Comparison of ENCODE assay signal across 7 cellular contexts in the genomic region with DNA sequence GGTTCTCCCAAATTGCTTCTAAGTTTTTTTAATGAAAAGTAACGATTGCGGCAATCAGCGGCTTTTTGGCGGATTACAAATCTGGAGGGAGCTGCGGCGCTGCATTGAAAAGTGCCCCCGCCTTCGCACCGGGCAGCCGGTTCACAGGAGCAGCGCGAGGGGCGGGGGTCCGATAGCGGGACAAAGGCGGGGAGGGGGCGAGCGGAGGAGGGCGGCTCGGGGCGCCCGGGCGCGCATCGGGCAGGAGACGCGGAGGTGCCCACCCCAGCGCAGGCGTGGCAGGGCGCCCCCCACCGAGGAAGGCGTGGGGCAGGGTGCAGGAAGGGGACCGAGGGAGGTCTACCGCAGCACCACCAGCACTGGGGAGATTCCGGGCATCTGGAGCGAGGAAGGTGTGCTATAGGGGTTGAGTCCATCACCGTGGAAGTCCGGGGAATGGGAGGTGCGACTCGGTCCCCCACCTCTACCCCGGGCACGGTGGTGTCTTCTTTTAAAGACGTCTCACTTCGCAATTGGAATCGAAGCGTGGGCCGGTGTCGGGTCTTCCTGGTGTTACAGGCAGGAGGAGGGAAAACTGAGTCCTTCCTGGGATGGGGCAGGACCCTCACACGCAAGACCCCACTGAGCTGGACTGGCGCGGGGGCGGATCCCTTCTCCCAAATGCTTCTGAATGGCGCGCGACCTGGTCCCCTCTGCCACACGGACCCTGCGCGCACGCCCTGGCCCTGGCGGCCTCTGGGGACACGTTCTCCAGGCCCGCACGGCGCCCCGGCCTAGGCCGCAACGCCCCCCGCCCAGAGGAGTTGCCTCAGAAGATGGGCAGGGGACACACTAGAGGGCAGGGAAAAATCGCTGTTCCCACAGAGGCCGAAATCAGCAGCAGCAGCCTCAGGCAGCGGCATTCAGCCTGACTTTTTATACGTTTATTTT. TPM values are rescaled to one million over a fixed set of nuclear protein-coding genes. Genes with fewer than 3 reads are reported as not detected.
DNase-seq lines count a peak whose midpoint lies in the region; ATAC-seq and TF ChIP-seq lines count a peak whose summit lies in the region.

No MANE protein-coding gene starts in this region.

- intact Hi-C loops in activated T-helper 2 cell treated with anti-CD3 and anti-CD28 coated beads, Interferon-gamma antibody, Interleukin-2, Interleukin-4, amounts not matched to agents 10 μg/mL and 5 μg/mL and 100 μg/mL, durations not matched to agents 14 hours and 24 hours and 36 hours (cut with micrococcal nuclease) = loop anchor here (2.0 to 10.0 kb wide), 2 partner anchors 37 to 375 kb away; no protein-coding TSS in a partner anchor

- peak overlapping the region; percentile 95 for H3K4me2 ChIP-seq in smooth muscle cell

- H3K36me3 Mint-ChIP-seq in HFFc6 (ENCODE audit: low read depth) = peaks cover 5% of the 10 kb centered on the region; the same call in 1 of the 2 replicates
- peaks cover 4% of the 10 kb centered on the region for H3K36me3 Mint-ChIP-seq in activated T-helper 2 cell treated with anti-CD3 and anti-CD28 coated beads, Interferon-gamma antibody, Interleukin-2, Interleukin-4, amounts not matched to agents 10 μg/mL and 5 μg/mL and 100 μg/mL, durations not matched to agents 14 hours and 24 hours and 36 hours (ENCODE audit: low read depth)

- H3K4me3 ChIP-seq in iPS-18c (ENCODE audit: insufficient read depth, low read depth, low read length) (peak overlapping the region; percentile 36; the same call in 1 of the 2 replicates), smooth muscle cell (peak overlapping the region; percentile 44)

- H3K4me1 Mint-ChIP-seq in HFFc6 (ENCODE audit: low read depth) = peaks cover 30% of the 10 kb centered on the region
- peaks cover 27% of the 10 kb centered on the region for H3K4me1 Mint-ChIP-seq in activated T-helper 2 cell treated with anti-CD3 and anti-CD28 coated beads, Interferon-gamma antibody, Interleukin-2, Interleukin-4, amounts not matched to agents 10 μg/mL and 5 μg/mL and 100 μg/mL, durations not matched to agents 14 hours and 24 hours and 36 hours (ENCODE audit: low read depth)

- WGBS in smooth muscle cell (ENCODE audit: low lambda C conversion rate) = 6% methylated on average over 51 of the region's 72 CpGs

- no peaks in the 10 kb centered on the region for H3K9me3 ChIP-seq in iPS-18c (ENCODE audit: control insufficient read depth, insufficient read depth, low read length)
- no peaks in the 10 kb centered on the region for H3K9me3 ChIP-seq in smooth muscle cell (replicated peaks; ENCODE audit: low read depth)

- H3K9me3 Mint-ChIP-seq in HFFc6 = no peaks in the 10 kb centered on the region
- no peaks in the 10 kb centered on the region for H3K9me3 Mint-ChIP-seq in activated T-helper 2 cell treated with anti-CD3 and anti-CD28 coated beads, Interferon-gamma antibody, Interleukin-2, Interleukin-4, amounts not matched to agents 10 μg/mL and 5 μg/mL and 100 μg/mL, durations not matched to agents 14 hours and 24 hours and 36 hours

- H3K79me2 ChIP-seq in smooth muscle cell (ENCODE audit: low read depth) = no peaks in the 10 kb centered on the region

- TF ChIP-seq CTCF in HFFc6 (IDR thresholded peaks at IDR 0.05) (no peak), smooth muscle cell (IDR thresholded peaks at IDR 0.05; ENCODE audit: borderline replicate concordance, insufficient read depth, poor library complexity, severe bottlenecking) (no peak)

- no peak overlapping the region for H3K9ac ChIP-seq in smooth muscle cell (ENCODE audit: low read depth)

- no peak for DNase-seq in HFFc6
- DNase-seq in activated T-helper 2 cell treated with anti-CD3 and anti-CD28 coated beads, Interferon-gamma antibody, Interleukin-2, Interleukin-4, amounts not matched to agents 10 μg/mL and 5 μg/mL and 100 μg/mL, durations not matched to agents 14 hours and 24 hours and 36 hours (ENCODE audit: low spot score) = no peak
- DNase-seq in smooth muscle cell (lab: John Stamatoyannopoulos, UW; ENCODE audit: unreplicated experiment) = no peak
- DNase-seq in inferior parietal cortex (ENCODE audit: extremely low spot score) = no peak
- no peak for DNase-seq in SK-N-DZ (ENCODE audit: low spot score)

- no peaks in the 10 kb centered on the region for H3F3A ChIP-seq in smooth muscle cell (ENCODE audit: low read depth)

- no peak overlapping the region for H3K27ac Mint-ChIP-seq in HFFc6
- no peak overlapping the region for H3K27ac Mint-ChIP-seq in activated T-helper 2 cell treated with anti-CD3 and anti-CD28 coated beads, Interferon-gamma antibody, Interleukin-2, Interleukin-4, amounts not matched to agents 10 μg/mL and 5 μg/mL and 100 μg/mL, durations not matched to agents 14 hours and 24 hours and 36 hours

- no peak for ATAC-seq in GM18858 (IDR thresholded peaks at IDR 0.05; ENCODE audit: unreplicated experiment)

- no peaks in the 10 kb centered on the region for H4K20me1 ChIP-seq in smooth muscle cell (ENCODE audit: low read depth)

- no peak overlapping the region for H3K27ac ChIP-seq in smooth muscle cell (ENCODE audit: low read depth)

- no peaks in the 10 kb centered on the region for H3K36me3 ChIP-seq in smooth muscle cell (ENCODE audit: low read depth)

- H3K27me3 ChIP-seq in smooth muscle cell (ENCODE audit: low read depth) = peaks cover 98% of the 10 kb centered on the region

- H3K4me3 Mint-ChIP-seq in HFFc6 = peak overlapping the region; percentile 86
- H3K4me3 Mint-ChIP-seq in activated T-helper 2 cell treated with anti-CD3 and anti-CD28 coated beads, Interferon-gamma antibody, Interleukin-2, Interleukin-4, amounts not matched to agents 10 μg/mL and 5 μg/mL and 100 μg/mL, durations not matched to agents 14 hours and 24 hours and 36 hours (ENCODE audit: low read depth) = peak overlapping the region; percentile 69

- H2AFZ ChIP-seq in smooth muscle cell (ENCODE audit: low read depth) = peak overlapping the region; percentile 66

- peaks cover 74% of the 10 kb centered on the region for H3K27me3 Mint-ChIP-seq in HFFc6 (ENCODE audit: insufficient read depth)
- peaks cover 88% of the 10 kb centered on the region for H3K27me3 Mint-ChIP-seq in activated T-helper 2 cell treated with anti-CD3 and anti-CD28 coated beads, Interferon-gamma antibody, Interleukin-2, Interleukin-4, amounts not matched to agents 10 μg/mL and 5 μg/mL and 100 μg/mL, durations not matched to agents 14 hours and 24 hours and 36 hours (ENCODE audit: low read depth)

- H3K4me1 ChIP-seq in smooth muscle cell (ENCODE audit: low read depth) = peaks cover 51% of the 10 kb centered on the region

RNA-seq across cellular contexts. Expression of gene OSTM1, which starts 44.9 kb away (rescaled TPM):
- 10 to 100 TPM; 42.8 to 52.6 (median 48.7) TPM for total RNA-seq in HFFc6 (2021; fragmentation: NEBNext Ultra II Directional; extraction: Animal tissue kit (Norgen Biotek cat#: 25700))
- 15.5 and 16.4 TPM in 2 replicates for total RNA-seq in activated T-helper 2 cell treated with anti-CD3 and anti-CD28 coated beads, Interferon-gamma antibody, Interleukin-2, Interleukin-4, amounts not matched to agents 10 μg/mL and 5 μg/mL and 100 μg/mL, durations not matched to agents 14 hours and 24 hours and 36 hours
- total RNA-seq in smooth muscle cell = 22.0 and 31.4 TPM in 2 replicates
- polyA plus RNA-seq in smooth muscle cell = 10.3 and 11.7 TPM in 2 replicates
- 25.6 and 30.1 TPM in 2 replicates for polyA plus RNA-seq in SK-N-DZ (2014; cell fraction: cytosol; rRNA removed)
- polyA plus RNA-seq in SK-N-DZ (2014; cell fraction: nucleus; rRNA removed) = 16.9 and 36.0 TPM in 2 replicates

RNA-seq across cellular contexts. Expression of gene NR2E1, which starts 46.3 kb away (rescaled TPM):
- total RNA-seq in HFFc6 (2021; fragmentation: NEBNext Ultra II Directional; extraction: Animal tissue kit (Norgen Biotek cat#: 25700)) = not detected
- total RNA-seq in activated T-helper 2 cell treated with anti-CD3 and anti-CD28 coated beads, Interferon-gamma antibody, Interleukin-2, Interleukin-4, amounts not matched to agents 10 μg/mL and 5 μg/mL and 100 μg/mL, durations not matched to agents 14 hours and 24 hours and 36 hours = not detected in 2 replicates
- not detected in 2 replicates for total RNA-seq in smooth muscle cell
- polyA plus RNA-seq in smooth muscle cell = not detected in 2 replicates
- not detected in 2 replicates for polyA plus RNA-seq in SK-N-DZ (2014; cell fraction: cytosol; rRNA removed)
- polyA plus RNA-seq in SK-N-DZ (2014; cell fraction: nucleus; rRNA removed) = not detected in 2 replicates
